1 cellular context compared by ENCODE assay signal in genomic region chr1:204826970-204827369, GRCh38.
TF ChIP-seq lines count a peak whose summit lies in the region.

No MANE protein-coding gene starts in this region.

TF ChIP-seq in K562, 482 proteins besides CTCF, POLR2A, EP300 and RAD21 (continued from another document and continues in another):
- TF ChIP-seq NKRF (IDR thresholded peaks at IDR 0.05; ENCODE audit: borderline replicate concordance): no peak
- TF ChIP-seq MBD1 (CRISPR knock-in tag; IDR thresholded peaks at IDR 0.05): no peak
- TF ChIP-seq BMI1 (IDR thresholded peaks at IDR 0.05; ENCODE audit: low read length): no peak
- no peak for TF ChIP-seq SAFB (IDR thresholded peaks at IDR 0.05; ENCODE audit: borderline replicate concordance, low read depth, low read length)
- TF ChIP-seq KAT2B (IDR thresholded peaks at IDR 0.05; ENCODE audit: low read depth, low read length): no peak
- peak; percentile 35; the same call in 1 of the 2 replicates for TF ChIP-seq SMC3 (conservative IDR thresholded peaks at IDR 0.05; ENCODE audit: insufficient read depth, low read depth, low read length)
- no peak for TF ChIP-seq TFAP4 (CRISPR knock-in tag; IDR thresholded peaks at IDR 0.05; ENCODE audit: borderline replicate concordance)
- no peak for TF ChIP-seq SFPQ (IDR thresholded peaks at IDR 0.05; ENCODE audit: low read depth, low read length)
- TF ChIP-seq MYNN (IDR thresholded peaks at IDR 0.05): no peak
- no peak for TF ChIP-seq MYNN (CRISPR knock-in tag; IDR thresholded peaks at IDR 0.05)
- TF ChIP-seq ATF3 (IDR thresholded peaks at IDR 0.05): no peak
- no peak for TF ChIP-seq ATF3 (CRISPR knock-in tag; conservative IDR thresholded peaks at IDR 0.05)
- TF ChIP-seq ZNF449 (CRISPR knock-in tag; IDR thresholded peaks at IDR 0.05): no peak
- TF ChIP-seq RCOR1 (IDR thresholded peaks at IDR 0.05; ENCODE audit: borderline replicate concordance in 1 of 2, low read depth in 2 of 2, low read length in 2 of 2): peak in 1 of 2 experiments; percentile 64; a peak in 2 of 4 replicates
- no peak for TF ChIP-seq XRCC4 (IDR thresholded peaks at IDR 0.05; ENCODE audit: extremely low read depth, insufficient read depth, insufficient read length)
- no peak for TF ChIP-seq SRSF1 (IDR thresholded peaks at IDR 0.05; ENCODE audit: low read depth, low read length)
- no peak for TF ChIP-seq ETV5 (CRISPR knock-in tag; IDR thresholded peaks at IDR 0.05; ENCODE audit: low read depth)
- no peak for TF ChIP-seq NFE2L1 (tag; IDR thresholded peaks at IDR 0.05; ENCODE audit: borderline replicate concordance, low read depth)
- TF ChIP-seq ZNF280B (CRISPR knock-in tag; IDR thresholded peaks at IDR 0.05): no peak
- TF ChIP-seq IFI16 (CRISPR knock-in tag; IDR thresholded peaks at IDR 0.05): no peak
- TF ChIP-seq CGGBP1 (CRISPR knock-in tag; IDR thresholded peaks at IDR 0.05): no peak
- no peak for TF ChIP-seq ZNF212 (CRISPR knock-in tag; IDR thresholded peaks at IDR 0.05)
- no peak for TF ChIP-seq RBM17 (IDR thresholded peaks at IDR 0.05; ENCODE audit: borderline replicate concordance, low read depth, low read length)
- TF ChIP-seq ARHGAP35 (IDR thresholded peaks at IDR 0.05; ENCODE audit: partially characterized antibody): no peak
- no peak for TF ChIP-seq ZNF583 (CRISPR knock-in tag; IDR thresholded peaks at IDR 0.05)
- TF ChIP-seq U2AF1 (optimal IDR thresholded peaks at IDR 0.05; ENCODE audit: low read depth, low read length): no peak
- TF ChIP-seq UBTF (IDR thresholded peaks at IDR 0.05; ENCODE audit: borderline replicate concordance in 1 of 2, low read depth in 2 of 2, low read length in 2 of 2): 0 out of 4 replicates have a peak, but pooled peaks of 1 of the 2 experiments have one; percentile 25
- TF ChIP-seq TAF9B (IDR thresholded peaks at IDR 0.05; ENCODE audit: partially characterized antibody): no peak
- TF ChIP-seq ARID3B (CRISPR knock-in tag; IDR thresholded peaks at IDR 0.05; ENCODE audit: borderline replicate concordance): no peak
- TF ChIP-seq ETS2 (tag; IDR thresholded peaks at IDR 0.05; ENCODE audit: borderline replicate concordance, poor library complexity, severe bottlenecking): no peak
- TF ChIP-seq MED1 (CRISPR knock-in tag; IDR thresholded peaks at IDR 0.05; ENCODE audit: borderline replicate concordance): no peak
- TF ChIP-seq ZNF232 (CRISPR knock-in tag; IDR thresholded peaks at IDR 0.05): no peak
- TF ChIP-seq ELK3 (CRISPR knock-in tag; IDR thresholded peaks at IDR 0.05): no peak
- no peak for TF ChIP-seq CLOCK (CRISPR knock-in tag; IDR thresholded peaks at IDR 0.05; ENCODE audit: borderline replicate concordance)
- no peak for TF ChIP-seq ZNF398 (CRISPR knock-in tag; IDR thresholded peaks at IDR 0.05)
- TF ChIP-seq ZNF263 (CRISPR knock-in tag; IDR thresholded peaks at IDR 0.05; ENCODE audit: borderline replicate concordance): no peak
